In the genomic region with DNA sequence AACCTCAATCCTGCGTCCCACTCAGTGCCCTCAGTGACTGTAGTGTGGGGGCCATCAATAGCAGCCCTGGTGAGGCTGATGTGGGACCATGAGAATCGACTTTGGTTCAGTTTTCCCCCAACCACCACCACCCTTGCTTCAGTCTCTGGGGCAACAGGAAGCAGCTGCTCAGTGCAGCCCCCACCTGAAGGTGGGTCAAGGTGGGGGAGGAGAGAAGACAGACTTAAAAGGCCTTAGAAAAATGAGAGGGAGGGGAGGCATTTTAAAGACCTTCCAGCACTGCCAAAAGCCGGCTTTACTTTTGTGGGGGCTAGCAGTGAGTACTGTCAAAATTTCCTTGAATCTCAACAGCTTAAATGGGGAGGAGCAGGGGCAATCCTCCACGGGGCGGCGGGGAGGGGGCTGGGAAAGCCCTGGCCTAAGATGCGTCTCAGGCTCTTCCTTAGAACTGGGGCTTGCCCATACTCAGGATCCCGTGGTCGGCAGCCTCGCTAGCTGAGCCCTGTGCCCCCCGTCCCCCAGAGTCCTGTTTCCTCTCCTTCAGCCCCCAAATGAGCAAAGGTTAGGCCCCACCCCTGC, we compare ENCODE assay signal across 7 cellular contexts. TPM values are rescaled to one million over a fixed set of nuclear protein-coding genes. Genes with fewer than 3 reads are reported as not detected.
DNase-seq lines count a peak whose midpoint lies in the region; ATAC-seq and TF ChIP-seq lines count a peak whose summit lies in the region.

No MANE protein-coding gene starts in this region.

- no peaks in the 10 kb centered on the region for H3K9me3 ChIP-seq in gastroesophageal sphincter
- no peaks in the 10 kb centered on the region for H3K9me3 ChIP-seq in skeletal muscle satellite cell (replicated peaks; ENCODE audit: low read length)

- in situ Hi-C loops in GM13976 (cut with MboI; ENCODE audit: low sequenced_read_pairs, unreplicated experiment): no loop called here

- 0% methylated on average over 1 to 2 of the region's 11 CpGs for WGBS in gastroesophageal sphincter (ENCODE audit: low coverage in 1 of 2), 2 donors

- peak overlapping the region; percentile 88 to 99 (median 95) for H3K4me3 Mint-ChIP-seq in IgD-negative memory B cell
- peak overlapping the region; percentile 82 for H3K4me3 Mint-ChIP-seq in activated CD4-positive, alpha-beta memory T cell treated with anti-CD3 and anti-CD28 coated beads for 36 hours

- peak overlapping the region; percentile 98 to 99 (median 98) for H3K27ac Mint-ChIP-seq in IgD-negative memory B cell
- peak overlapping the region; percentile 86 for H3K27ac Mint-ChIP-seq in activated CD4-positive, alpha-beta memory T cell treated with anti-CD3 and anti-CD28 coated beads for 36 hours

- TF ChIP-seq CTCF in gastroesophageal sphincter (IDR thresholded peaks at IDR 0.05) (no peak), GM13976 (IDR thresholded peaks at IDR 0.05; ENCODE audit: borderline replicate concordance, control extremely low read depth, extremely low read depth, insufficient read depth, missing control alignments) (no peak)

- intact Hi-C loops in activated CD4-positive, alpha-beta memory T cell treated with anti-CD3 and anti-CD28 coated beads for 36 hours (cut with micrococcal nuclease): loop anchor here (1.0 to 10.0 kb wide), 10 partner anchors 7 to 591 kb away; partner anchors contain the start of genes APOF, NAB2, NACA and PTGES3

- no peak for DNase-seq in activated CD4-positive, alpha-beta memory T cell treated with anti-CD3 and anti-CD28 coated beads for 36 hours
- DNase-seq in HEK293T (ENCODE audit: extremely low spot score): no peak
- no peak for DNase-seq in GM13976 (ENCODE audit: low spot score)

- peak overlapping the region; percentile 90 to 98 (median 94) for H3K27ac ChIP-seq in gastroesophageal sphincter

- POLR2A ChIA-PET in activated CD4-positive, alpha-beta memory T cell treated with anti-CD3 and anti-CD28 coated beads for 36 hours (lab: Charles Lee): interaction anchor here (0.8 to 3.8 kb wide), 8 partner anchors 7 to 275 kb away, joined by 3 to 59 read pairs (median 5); partner anchors contain the start of genes ATP5F1B, NACA, PTGES3 and STAT2
- POLR2A ChIA-PET in HEK293T (lab: Yijun Ruan, JAX): interaction anchor here (1.1 to 4.2 kb wide), 7 partner anchors 11 to 186 kb away, joined by 3 to 42 read pairs (median 9); partner anchors contain the start of genes ATP5F1B, NACA, PTGES3 and TIMELESS

- H3K9ac ChIP-seq in skeletal muscle satellite cell (ENCODE audit: low read depth, low read length): peak overlapping the region; percentile 82

- peaks cover 1% of the 10 kb centered on the region for H3K27me3 Mint-ChIP-seq in IgD-negative memory B cell
- H3K27me3 Mint-ChIP-seq in activated CD4-positive, alpha-beta memory T cell treated with anti-CD3 and anti-CD28 coated beads for 36 hours: no peaks in the 10 kb centered on the region

- TF ChIP-seq POLR2A in gastroesophageal sphincter (IDR thresholded peaks at IDR 0.05): no peak

- TF ChIP-seq EP300 in gastroesophageal sphincter (IDR thresholded peaks at IDR 0.05): no peak

- peak overlapping the region; percentile 65 to 83 for H3K4me3 ChIP-seq in gastroesophageal sphincter
- peak overlapping the region; percentile 82 for H3K4me3 ChIP-seq in skeletal muscle satellite cell (ENCODE audit: low read length)

- H3K36me3 ChIP-seq in gastroesophageal sphincter: peaks cover 0 to 31% of the 10 kb centered on the region in 2 donors
- peaks cover 32% of the 10 kb centered on the region for H3K36me3 ChIP-seq in skeletal muscle satellite cell (ENCODE audit: insufficient read depth, low read length)

- peak overlapping the region; percentile 94 for H3K4me2 ChIP-seq in skeletal muscle satellite cell (ENCODE audit: low read length)

- H3K4me1 Mint-ChIP-seq in IgD-negative memory B cell: peaks cover 34 to 48% (median 44%) of the 10 kb centered on the region in 3 donors
- H3K4me1 Mint-ChIP-seq in activated CD4-positive, alpha-beta memory T cell treated with anti-CD3 and anti-CD28 coated beads for 36 hours (ENCODE audit: low read depth): peaks cover 58% of the 10 kb centered on the region

- CTCF ChIA-PET in activated CD4-positive, alpha-beta memory T cell treated with anti-CD3 and anti-CD28 coated beads for 36 hours (lab: Charles Lee): interaction anchor here (0.6 to 3.2 kb wide), 18 partner anchors 7 to 517 kb away, joined by 3 to 39 read pairs (median 6); partner anchors contain the start of genes ATP5F1B, PRIM1, PTGES3 and ZC3H10
- CTCF ChIA-PET in HEK293T (lab: Yijun Ruan, JAX): interaction anchor here (0.6 to 2.8 kb wide), 10 partner anchors 10 to 487 kb away, joined by 3 to 31 read pairs (median 5); partner anchors contain the start of genes PTGES3 and STAT6

- no peaks in the 10 kb centered on the region for H3K9me3 Mint-ChIP-seq in IgD-negative memory B cell
- H3K9me3 Mint-ChIP-seq in activated CD4-positive, alpha-beta memory T cell treated with anti-CD3 and anti-CD28 coated beads for 36 hours: no peaks in the 10 kb centered on the region

- peaks cover 9 to 77% (median 38%) of the 10 kb centered on the region in 3 donors for H3K4me1 ChIP-seq in gastroesophageal sphincter
- peaks cover 37% of the 10 kb centered on the region for H3K4me1 ChIP-seq in skeletal muscle satellite cell (ENCODE audit: control insufficient read depth, insufficient read depth, low read length)

- no peaks in the 10 kb centered on the region for H3K27me3 ChIP-seq in gastroesophageal sphincter
- H3K27me3 ChIP-seq in skeletal muscle satellite cell (ENCODE audit: control insufficient read depth, insufficient read depth, low read length): no peaks in the 10 kb centered on the region

- ATAC-seq in gastroesophageal sphincter (no peak), GM21723 (IDR thresholded peaks at IDR 0.05; ENCODE audit: unreplicated experiment) (no peak)

- peaks cover 5% of the 10 kb centered on the region for H3K36me3 Mint-ChIP-seq in IgD-negative memory B cell
- H3K36me3 Mint-ChIP-seq in activated CD4-positive, alpha-beta memory T cell treated with anti-CD3 and anti-CD28 coated beads for 36 hours: peaks cover 31% of the 10 kb centered on the region

TF ChIP-seq in HEK293T, 16 proteins besides CTCF, POLR2A, EP300 and RAD21:
- TF ChIP-seq NFRKB (IDR thresholded peaks at IDR 0.05): no peak
- TF ChIP-seq, protein P1, sequence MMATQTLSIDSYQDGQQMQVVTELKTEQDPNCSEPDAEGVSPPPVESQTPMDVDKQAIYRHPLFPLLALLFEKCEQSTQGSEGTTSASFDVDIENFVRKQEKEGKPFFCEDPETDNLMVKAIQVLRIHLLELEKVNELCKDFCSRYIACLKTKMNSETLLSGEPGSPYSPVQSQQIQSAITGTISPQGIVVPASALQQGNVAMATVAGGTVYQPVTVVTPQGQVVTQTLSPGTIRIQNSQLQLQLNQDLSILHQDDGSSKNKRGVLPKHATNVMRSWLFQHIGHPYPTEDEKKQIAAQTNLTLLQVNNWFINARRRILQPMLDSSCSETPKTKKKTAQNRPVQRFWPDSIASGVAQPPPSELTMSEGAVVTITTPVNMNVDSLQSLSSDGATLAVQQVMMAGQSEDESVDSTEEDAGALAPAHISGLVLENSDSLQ (IDR thresholded peaks at IDR 0.05): no peak
- TF ChIP-seq ZNF384 (IDR thresholded peaks at IDR 0.05): no peak
- no peak for TF ChIP-seq FOXK2 (IDR thresholded peaks at IDR 0.05)
- TF ChIP-seq CTBP1 (IDR thresholded peaks at IDR 0.05; ENCODE audit: borderline replicate concordance): no peak
- TF ChIP-seq ARNT (IDR thresholded peaks at IDR 0.05): no peak
- no peak for TF ChIP-seq BHLHE40 (IDR thresholded peaks at IDR 0.05; ENCODE audit: borderline replicate concordance)
- no peak for TF ChIP-seq LEF1 (IDR thresholded peaks at IDR 0.05; ENCODE audit: borderline replicate concordance)
- no peak for TF ChIP-seq L3MBTL2 (conservative IDR thresholded peaks at IDR 0.05)
- TF ChIP-seq FOXM1 (IDR thresholded peaks at IDR 0.05; ENCODE audit: borderline replicate concordance): no peak
- TF ChIP-seq SUZ12 (IDR thresholded peaks at IDR 0.05): no peak
- no peak for TF ChIP-seq TARDBP (IDR thresholded peaks at IDR 0.05)
- TF ChIP-seq FOXA1 (IDR thresholded peaks at IDR 0.05): no peak

RNA-seq across cellular contexts. Expression of gene BAZ2A, which starts 5.5 kb away (rescaled TPM):
- polyA plus RNA-seq in IgD-negative memory B cell: 46.9 TPM
- 100 to 1,000 TPM in 1 of 2 experiments, 10 to 100 TPM in 1; 90.7 to 111 TPM for total RNA-seq in activated CD4-positive, alpha-beta memory T cell treated with anti-CD3 and anti-CD28 coated beads for 36 hours
- total RNA-seq in gastroesophageal sphincter: 10 to 100 TPM; 32.1 to 73.2 (median 54.6) TPM
- 25.6 and 26.2 TPM in 2 replicates for total RNA-seq in skeletal muscle satellite cell (2012; rRNA removed)

RNA-seq across cellular contexts. Expression of gene ATP5F1B, which starts 10.2 kb away (rescaled TPM):
- polyA plus RNA-seq in IgD-negative memory B cell: 727 TPM
- 100 to 1,000 TPM; 709 to 722 TPM for total RNA-seq in activated CD4-positive, alpha-beta memory T cell treated with anti-CD3 and anti-CD28 coated beads for 36 hours
- total RNA-seq in gastroesophageal sphincter: 100 to 1,000 TPM; 315 to 472 (median 432) TPM
- total RNA-seq in skeletal muscle satellite cell (2012; rRNA removed): 547 and 574 TPM in 2 replicates

RNA-seq across cellular contexts. Expression of gene PTGES3, which starts 52.5 kb away (rescaled TPM):
- polyA plus RNA-seq in IgD-negative memory B cell: 246 TPM
- 100 to 1,000 TPM; 355 to 356 TPM for total RNA-seq in activated CD4-positive, alpha-beta memory T cell treated with anti-CD3 and anti-CD28 coated beads for 36 hours
- 100 to 1,000 TPM in 2 of 4 donors, 10 to 100 TPM in 2; 73.5 to 115 (median 104) TPM for total RNA-seq in gastroesophageal sphincter
- 103 and 126 TPM in 2 replicates for total RNA-seq in skeletal muscle satellite cell (2012; rRNA removed)
